In the genomic region with DNA sequence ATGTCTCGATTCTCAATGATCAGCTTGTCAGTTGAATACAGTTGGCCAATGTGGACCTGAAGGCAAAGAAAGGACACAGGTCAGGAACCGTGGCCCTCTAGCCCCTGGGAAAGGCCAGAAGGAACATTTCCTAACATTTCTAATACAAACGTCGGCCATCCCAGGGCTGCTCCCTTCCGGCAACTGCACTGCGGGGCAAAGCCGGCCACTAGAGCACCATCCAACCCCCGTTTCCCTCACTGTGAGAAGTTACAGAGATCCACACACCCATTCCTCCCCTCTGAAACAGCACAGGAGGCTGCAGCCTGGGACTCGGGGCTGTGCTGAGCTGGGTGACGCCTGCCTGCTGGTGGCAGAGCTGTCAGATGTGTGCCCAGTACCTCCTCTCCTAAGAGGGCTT, we compare ENCODE assay signal across 21 cellular contexts. TPM values are rescaled to one million over a fixed set of nuclear protein-coding genes. Genes with fewer than 3 reads are reported as not detected.
"Had no signal": no experiment of that assay in that cellular context is flagged by ENCODE, and none has a peak within 500 bp of the region (broad histone marks: within the 10 kb centered on the region; RNA-seq: fewer than 3 reads in every experiment).

No MANE protein-coding gene starts in this region.

- ATAC-seq: effector memory CD8-positive, alpha-beta T cell; left lobe of liver; lower lobe of right lung; natural killer cell; psoas muscle; sciatic nerve; stimulated activated memory B cell treated with anti-CD40 and anti-IgM and Interleukin-4, amounts not matched to agents 10 μg/mL and 1 μg/mL and 100 μg/mL, for 72 hours; stimulated activated naive CD8-positive, alpha-beta T cell treated with anti-CD3 and anti-CD28 coated beads, Interleukin-15, Interleukin-2, amounts not matched to agents 100 U/mL and 50 U/mL, for 24 hours had no signal

- H3K9me3 ChIP-seq: esophagus squamous epithelium, lower lobe of right lung, ovary, psoas muscle, testis, tibial artery had no signal

- H3K36me3 ChIP-seq: esophagus squamous epithelium, lower lobe of right lung, ovary had no signal

- H3K4me1 ChIP-seq: lower lobe of right lung, testis, tibial artery had no signal

- H3K4me3 ChIP-seq: esophagus squamous epithelium, lower lobe of right lung, ovary, psoas muscle, testis, tibial artery had no signal

- DNase-seq: cerebellar nuclear complex; cortex of kidney; effector memory CD8-positive, alpha-beta T cell; erythroblast; esophagus squamous epithelium; foreskin melanocyte; glutamatergic neuron; lower lobe of right lung; natural killer cell; occipital lobe; ovary; psoas muscle; stimulated activated CD4-positive, alpha-beta T cell treated with anti-CD3 and anti-CD28 coated beads, Interleukin-4, amount 100 ng/mL, for 4 hours; stimulated activated naive CD8-positive, alpha-beta T cell treated with anti-CD3 and anti-CD28 coated beads, Interleukin-15, Interleukin-2, amounts not matched to agents 100 U/mL and 50 U/mL, for 24 hours; substantia nigra; testis; tibial artery had no signal

- H3K27me3 ChIP-seq: esophagus squamous epithelium, ovary, testis, tibial artery had no signal

- H3K27ac ChIP-seq: esophagus squamous epithelium, lower lobe of right lung, ovary, psoas muscle, testis, tibial artery had no signal

RNA-seq across cellular contexts. Expression of a gene that starts 24.3 kb away (rescaled TPM):
- polyA plus RNA-seq: neural cell had no signal
